ENCODE assay signal across 7 cellular contexts in genomic region chr17:28320215-28321061, GRCh38. TPM values are rescaled to one million over a fixed set of nuclear protein-coding genes. Genes with fewer than 3 reads are reported as not detected.
DNase-seq lines count a peak whose midpoint lies in the region; ATAC-seq and TF ChIP-seq lines count a peak whose summit lies in the region.

No MANE protein-coding gene starts in this region.

- ATAC-seq in Panc1 (no peak), HG03039 (IDR thresholded peaks at IDR 0.05; ENCODE audit: unreplicated experiment) (no peak)

- no peak overlapping the region for H2AFZ ChIP-seq in fibroblast of lung (ENCODE audit: low read length)

- in situ Hi-C loops in Panc1 (cut with HindIII; ENCODE audit: low pct_unique_long_range_greater_than_20kb, low sequenced_read_pairs): no loop called here

- H3K36me3 ChIP-seq in H7 (replicated peaks; ENCODE audit: control insufficient read depth, insufficient read depth, low read length) (peaks cover 2% of the 10 kb centered on the region; the same call in 1 of the 2 replicates), Panc1 (ENCODE audit: control insufficient read depth, insufficient read depth, low read length) (no peaks in the 10 kb centered on the region), fibroblast of lung (ENCODE audit: control insufficient read depth, insufficient read depth, low read length) (no peaks in the 10 kb centered on the region)

- H3K9me3 ChIP-seq in Panc1 (ENCODE audit: control insufficient read depth, insufficient read depth, low read depth, low read length) (no peaks in the 10 kb centered on the region), fibroblast of lung (ENCODE audit: control insufficient read depth, insufficient read depth, low read depth, low read length) (no peaks in the 10 kb centered on the region)

- peaks cover 3% of the 10 kb centered on the region for H3K79me2 ChIP-seq in fibroblast of lung (ENCODE audit: control insufficient read depth, insufficient read depth, low read length)

- H3K9ac ChIP-seq in fibroblast of lung (ENCODE audit: insufficient read depth, low read length): no peak overlapping the region

- H3K27ac ChIP-seq in Panc1 (ENCODE audit: low read length) (peak overlapping the region; percentile 95), fibroblast of lung (ENCODE audit: insufficient read depth, low read length) (no peak overlapping the region)

- POLR2A ChIA-PET in Panc1 (lab: Charles Lee): interaction anchor here (2.1 kb wide), 1 partner anchor 15 kb away, joined by 8 read pairs; the partner anchor contains the start of genes IFT20 and TNFAIP1

- intact Hi-C loops in Panc1 (cut with micrococcal nuclease; ENCODE audit: unreplicated experiment): no loop called here

- TF ChIP-seq CTCF in Panc1 (IDR thresholded peaks at IDR 0.05): no peak
- no peak for TF ChIP-seq CTCF in fibroblast of lung (conservative IDR thresholded peaks at IDR 0.05 in 1 of 2, IDR thresholded peaks at IDR 0.05 in 1 of 2; ENCODE audit: low read depth in 1 of 2, low read length in 2 of 2)

- H4K20me1 ChIP-seq in fibroblast of lung (ENCODE audit: control insufficient read depth, extremely low read depth, insufficient read depth, low read length): no peaks in the 10 kb centered on the region

- H3K27me3 ChIP-seq in H7 (ENCODE audit: control insufficient read depth, insufficient read depth, low read length): peaks cover 3% of the 10 kb centered on the region
- no peaks in the 10 kb centered on the region for H3K27me3 ChIP-seq in Panc1 (ENCODE audit: control insufficient read depth, insufficient read depth, low read length)
- no peaks in the 10 kb centered on the region for H3K27me3 ChIP-seq in fibroblast of lung (ENCODE audit: control insufficient read depth, insufficient read depth, low read length)

- BruUV-seq in Panc1 (replicated peaks; lab: Mats Ljungman, UMichigan): no TSS peak

- H3K4me3 ChIP-seq in H7 (ENCODE audit: insufficient read depth, low read depth, low read length) (peak overlapping the region; percentile 92), Panc1 (ENCODE audit: low read depth in 2 of 2, low read length in 2 of 2) (peak overlapping the region; percentile 79 to 95), fibroblast of lung (replicated peaks in 1 of 4; ENCODE audit: control extremely low read depth in 1 of 4, insufficient read depth in 1 of 4, low read depth in 3 of 4, low read length in 4 of 4) (peak overlapping the region; percentile 64 to 82 (median 78))

- H3K4me2 ChIP-seq in fibroblast of lung (ENCODE audit: extremely low read depth, insufficient read depth, low read length): peak overlapping the region; percentile 97

- H3K4me1 ChIP-seq in Panc1 (ENCODE audit: control insufficient read depth, insufficient read depth, low read length) (peaks cover 23% of the 10 kb centered on the region), fibroblast of lung (ENCODE audit: control insufficient read depth, extremely low read depth, insufficient read depth, low read length) (peaks cover 11% of the 10 kb centered on the region)

- CTCF ChIA-PET in Panc1 (lab: Charles Lee): no interaction called here

- DNase-seq in H7 (no peak), Panc1 (ENCODE audit: low read depth, low spot score) (no peak), fibroblast of lung (ENCODE audit: low read depth in 2 of 2) (peak in 1 of 2 donors; percentile 18), renal cortical epithelial cell (ENCODE audit: low read depth) (peak; percentile 18), DMS 273 treated with DMSO at 0.1 percent for 48 hours (lab: John Stamatoyannopoulos, UW) (no peak), germinal center (ENCODE audit: low spot score) (no peak)

RNA-seq across cellular contexts. Expression of gene TMEM97, which starts 1.4 kb away (rescaled TPM):
- total RNA-seq in H7 (2014; rRNA removed; shearing (Covaris generic)): 86.4 and 90.4 TPM in 2 replicates
- total RNA-seq in Panc1 (2021; ENCODE audit: unreplicated experiment): 78.7 TPM
- polyA plus RNA-seq in Panc1 (2012; ENCODE audit: insufficient read length): 38.4 TPM
- total RNA-seq in fibroblast of lung: 16.9 and 43.6 TPM in 2 replicates
- 34.4 and 52.5 TPM in 2 replicates for polyA plus RNA-seq in fibroblast of lung
- 15.8 and 28.3 TPM in 2 replicates for polyA plus RNA-seq in fibroblast of lung (2012)
- 33.2 and 54.0 TPM in 2 replicates for polyA minus RNA-seq in fibroblast of lung (ENCODE audit: low replicate concordance)
- total RNA-seq in renal cortical epithelial cell: 8.7 and 17.9 TPM in 2 replicates

RNA-seq across cellular contexts. Expression of gene IFT20, which starts 14.8 kb away (rescaled TPM):
- total RNA-seq in H7 (2014; rRNA removed; shearing (Covaris generic)): 13.7 and 19.0 TPM in 2 replicates
- 25.4 TPM for total RNA-seq in Panc1 (2021; ENCODE audit: unreplicated experiment)
- polyA plus RNA-seq in Panc1 (2012; ENCODE audit: insufficient read length): 22.1 TPM
- 53.7 and 55.7 TPM in 2 replicates for total RNA-seq in fibroblast of lung
- polyA plus RNA-seq in fibroblast of lung: 26.5 and 51.4 TPM in 2 replicates
- polyA plus RNA-seq in fibroblast of lung (2012): 25.4 and 38.9 TPM in 2 replicates
- polyA minus RNA-seq in fibroblast of lung (ENCODE audit: low replicate concordance): 8.3 and 18.4 TPM in 2 replicates
- 46.6 and 57.0 TPM in 2 replicates for total RNA-seq in renal cortical epithelial cell

RNA-seq across cellular contexts. Expression of gene TNFAIP1, which starts 15.1 kb away (rescaled TPM):
- total RNA-seq in H7 (2014; rRNA removed; shearing (Covaris generic)): 19.3 and 21.3 TPM in 2 replicates
- total RNA-seq in Panc1 (2021; ENCODE audit: unreplicated experiment): 55.8 TPM
- 63.6 TPM for polyA plus RNA-seq in Panc1 (2012; ENCODE audit: insufficient read length)
- total RNA-seq in fibroblast of lung: 19.8 and 23.0 TPM in 2 replicates
- polyA plus RNA-seq in fibroblast of lung: 40.1 and 40.7 TPM in 2 replicates
- 28.0 and 28.2 TPM in 2 replicates for polyA plus RNA-seq in fibroblast of lung (2012)
- polyA minus RNA-seq in fibroblast of lung (ENCODE audit: low replicate concordance): 87.6 and 135 TPM in 2 replicates
- total RNA-seq in renal cortical epithelial cell: 81.2 and 85.4 TPM in 2 replicates

RNA-seq across cellular contexts. Expression of gene POLDIP2, which starts 36.9 kb away (rescaled TPM):
- total RNA-seq in H7 (2014; rRNA removed; shearing (Covaris generic)): 115 and 130 TPM in 2 replicates
- total RNA-seq in Panc1 (2021; ENCODE audit: unreplicated experiment) (175 TPM), fibroblast of lung (71.9 and 79.3 TPM in 2 replicates), renal cortical epithelial cell (78.0 and 81.9 TPM in 2 replicates)
- polyA plus RNA-seq in Panc1 (2012; ENCODE audit: insufficient read length): 163 TPM
- polyA plus RNA-seq in fibroblast of lung: 89.2 and 111 TPM in 2 replicates
- polyA plus RNA-seq in fibroblast of lung (2012): 90.8 and 123 TPM in 2 replicates
- 155 and 207 TPM in 2 replicates for polyA minus RNA-seq in fibroblast of lung (ENCODE audit: low replicate concordance)

RNA-seq across cellular contexts. Expression of gene SEBOX, which starts 44.6 kb away (rescaled TPM):
- total RNA-seq in H7 (2014; rRNA removed; shearing (Covaris generic)): not detected in 2 replicates
- total RNA-seq in Panc1 (2021; ENCODE audit: unreplicated experiment): not detected
- not detected for polyA plus RNA-seq in Panc1 (2012; ENCODE audit: insufficient read length)
- not detected in 2 replicates for total RNA-seq in fibroblast of lung
- not detected in 2 replicates for polyA plus RNA-seq in fibroblast of lung
- polyA plus RNA-seq in fibroblast of lung (2012): not detected in 2 replicates
- polyA minus RNA-seq in fibroblast of lung (ENCODE audit: low replicate concordance): not detected in 2 replicates
- total RNA-seq in renal cortical epithelial cell: not detected in 2 replicates
